ENCODE assay signal across 8 cellular contexts in genomic region chr6:36985963-36986703, GRCh38. TPM values are rescaled to one million over a fixed set of nuclear protein-coding genes. Genes with fewer than 3 reads are reported as not detected.
DNase-seq lines count a peak whose midpoint lies in the region; FAIRE-seq and TF ChIP-seq lines count a peak whose summit lies in the region.

A gene with protein sequence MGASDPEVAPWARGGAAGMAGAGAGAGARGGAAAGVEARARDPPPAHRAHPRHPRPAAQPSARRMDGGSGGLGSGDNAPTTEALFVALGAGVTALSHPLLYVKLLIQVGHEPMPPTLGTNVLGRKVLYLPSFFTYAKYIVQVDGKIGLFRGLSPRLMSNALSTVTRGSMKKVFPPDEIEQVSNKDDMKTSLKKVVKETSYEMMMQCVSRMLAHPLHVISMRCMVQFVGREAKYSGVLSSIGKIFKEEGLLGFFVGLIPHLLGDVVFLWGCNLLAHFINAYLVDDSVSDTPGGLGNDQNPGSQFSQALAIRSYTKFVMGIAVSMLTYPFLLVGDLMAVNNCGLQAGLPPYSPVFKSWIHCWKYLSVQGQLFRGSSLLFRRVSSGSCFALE (minus strand): TSS chr6:36986196. CDS start chr6:36986173, 23 bp downstream.

- H3K4me3 ChIP-seq in foreskin fibroblast (ENCODE audit: low read depth in 1 of 2, low read length in 2 of 2): peak within 1 kb of the TSS; percentile 66 to 68
- peak within 1 kb of the TSS; percentile 95 for H3K4me3 ChIP-seq in neuron (ENCODE audit: low read length)

- H3K36me3 ChIP-seq in neuron (ENCODE audit: insufficient read depth, low read length): no peaks in the 10 kb centered on the region

- H3K9me3 ChIP-seq in neuron (ENCODE audit: low read length): no peaks in the 10 kb centered on the region

- TF ChIP-seq POLR2A in H54 (IDR thresholded peaks at IDR 0.05; ENCODE audit: low read depth, low read length): peak; percentile 92

- no peak for FAIRE-seq in H54 (lab: Jason Lieb, UNC)

- H2AFZ ChIP-seq in neuron (ENCODE audit: low read depth, low read length): peak within 1 kb of the TSS; percentile 59

- H3K4me1 ChIP-seq in neuron (ENCODE audit: insufficient read depth, low read length): peaks cover 21% of the 10 kb centered on the region

- TF ChIP-seq CTCF in foreskin fibroblast (IDR thresholded peaks at IDR 0.05; ENCODE audit: low read depth, low read length): no peak

- DNase-seq in G401 (ENCODE audit: low spot score) (peak; percentile 94), H54 (ENCODE audit: insufficient read length, low spot score) (peak; percentile 90), LoVo (ENCODE audit: low spot score) (peak; percentile 91), SHP77 treated with DMSO at 0.1 percent for 48 hours (lab: John Stamatoyannopoulos, UW) (peak; percentile 44), activated gamma-delta T cell treated with Interleukin-2 at 50 U/mL for 16 hours (peak; percentile 84), foreskin fibroblast (peak; percentile 89 to 97), stromal cell of bone marrow (ENCODE audit: low read depth) (peak; percentile 75)

- H3K27me3 ChIP-seq in neuron (ENCODE audit: insufficient read depth, low read length): no peaks in the 10 kb centered on the region

- in situ Hi-C loops in G401 (cut with HindIII; ENCODE audit: low sequenced_read_pairs): no loop called here

RNA-seq across cellular contexts. Expression of the gene that starts here (rescaled TPM):
- total RNA-seq in G401 (2014; rRNA removed; shearing (Covaris generic)): 389 and 393 TPM in 2 replicates

Comparison
In these comparisons a context has a peak if more than half of its experiments do, and no peak if none do; other contexts are left out.
1. Peak in every context shown above with its lines: DNase-seq and H3K4me3 ChIP-seq.
2. DNase-seq: peak in every context shown above with its lines; median percentile 94 in G401; 93 in foreskin fibroblast; 91 in LoVo; 90 in H54; 84 in activated gamma-delta T cell treated with Interleukin-2 at 50 U/mL for 16 hours; 75 in stromal cell of bone marrow; 44 in SHP77 treated with DMSO at 0.1 percent for 48 hours.